ENCODE assay signal across 3 cellular contexts in the genomic region with DNA sequence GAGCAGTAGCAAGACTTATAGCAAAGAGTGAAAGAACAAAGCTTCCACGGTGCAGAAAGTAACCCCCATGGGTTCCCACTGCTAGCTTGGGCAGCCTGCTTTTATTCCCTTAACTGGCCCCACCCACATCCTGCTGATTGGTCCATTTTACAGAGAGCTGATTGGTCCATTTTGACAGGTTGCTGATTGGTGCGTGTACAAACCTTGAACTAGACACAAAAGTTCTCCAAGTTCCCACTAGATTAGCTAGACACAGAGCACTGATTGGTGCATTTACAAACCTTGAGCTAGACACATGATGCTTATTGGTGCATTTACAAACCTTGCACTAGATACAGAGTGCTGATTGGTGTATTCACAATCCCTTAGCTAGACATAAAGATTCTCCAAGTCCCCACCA.
TF ChIP-seq lines count a peak whose summit lies in the region.

No MANE protein-coding gene starts in this region.

TF ChIP-seq in WTC11, 78 proteins besides CTCF, POLR2A, EP300 and RAD21:
- TF ChIP-seq NFYB (CRISPR knock-in tag; conservative IDR thresholded peaks at IDR 0.05; ENCODE audit: low read depth): 0 out of 2 replicates have a peak, but pooled peaks have one; percentile 13

TF ChIP-seq in K562, 482 proteins besides CTCF, POLR2A, EP300 and RAD21:
- TF ChIP-seq NFYB (IDR thresholded peaks at IDR 0.05; ENCODE audit: extremely low read depth, insufficient read length): peak; percentile 83

TF ChIP-seq in HepG2, 621 proteins besides CTCF, POLR2A, EP300 and RAD21:
- TF ChIP-seq NFYB (CRISPR knock-in tag; IDR thresholded peaks at IDR 0.05) (peak; percentile 74), ZMYM4 (CRISPR knock-in tag; IDR thresholded peaks at IDR 0.05) (peak; percentile 18; the same call in 1 of the 2 replicates), NFYC (CRISPR knock-in tag; IDR thresholded peaks at IDR 0.05) (peak; percentile 58)
